7 cellular contexts compared by ENCODE assay signal in the genomic region with DNA sequence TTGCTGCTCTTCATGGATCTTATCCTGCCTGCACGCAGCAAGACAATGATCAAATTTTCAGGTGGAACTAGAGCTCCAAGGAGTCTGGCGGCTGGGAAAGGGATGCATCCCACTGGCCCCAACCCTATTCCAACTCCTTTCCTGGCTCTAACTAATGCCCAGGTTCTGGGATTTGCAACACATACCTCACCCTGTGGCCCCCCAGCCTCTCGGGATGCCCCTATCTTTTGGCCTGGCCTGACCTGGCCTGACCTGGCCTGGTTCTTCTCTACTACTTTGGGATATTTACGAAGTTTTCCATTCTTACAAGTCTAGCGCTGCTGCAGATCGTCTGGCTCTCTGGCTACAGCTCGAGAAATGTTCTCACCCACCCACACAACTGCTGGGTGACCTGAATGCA.
"Had no signal": no experiment of that assay in that cellular context is flagged by ENCODE, and none has a peak within 500 bp of the region (broad histone marks: within the 10 kb centered on the region; RNA-seq: fewer than 3 reads in every experiment).

No MANE protein-coding gene starts in this region.

- H3K4me1 Mint-ChIP-seq: IgD-negative memory B cell had no signal

- ATAC-seq: HCT116, HepG2 had no signal

- DNase-seq: GM23248, GOT3, H7, HFFc6 had no signal

- H3K4me3 Mint-ChIP-seq: HFFc6, IgD-negative memory B cell had no signal

- H3K27ac Mint-ChIP-seq: HFFc6, IgD-negative memory B cell had no signal
